Comparison of ENCODE assay signal across 20 cellular contexts in the genomic region with DNA sequence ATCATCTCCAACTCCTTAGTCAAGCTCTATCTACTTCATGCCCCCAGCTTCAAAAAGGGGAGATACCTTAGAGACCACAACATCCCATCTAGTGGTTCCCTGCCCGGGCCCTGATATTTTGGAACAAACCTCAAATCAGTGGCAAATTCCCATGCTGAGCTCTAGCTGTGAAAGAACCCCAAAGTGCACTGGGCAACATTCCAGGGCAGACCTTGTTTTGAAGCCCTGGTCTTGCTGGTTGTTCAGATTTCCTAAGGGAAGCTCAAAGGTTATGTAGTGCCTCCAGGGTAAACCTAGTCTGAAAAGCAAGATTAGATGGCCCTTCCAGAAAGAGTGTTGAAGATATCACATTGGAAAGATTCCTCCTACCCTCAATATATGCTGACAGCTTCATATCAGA. TPM values are rescaled to one million over a fixed set of nuclear protein-coding genes. Genes with fewer than 3 reads are reported as not detected.
DNase-seq lines count a peak whose midpoint lies in the region; ATAC-seq and TF ChIP-seq lines count a peak whose summit lies in the region.
"Had no signal": no experiment of that assay in that cellular context is flagged by ENCODE, and none has a peak within 500 bp of the region (broad histone marks: within the 10 kb centered on the region; RNA-seq: fewer than 3 reads in every experiment).

No MANE protein-coding gene starts in this region.

- peak overlapping the region; percentile 94 to 99 (median 97) for H3K27ac Mint-ChIP-seq in CD4-positive, alpha-beta memory T cell
- H3K27ac Mint-ChIP-seq in H9: peak overlapping the region in 2 of 3 experiments; percentile 17; a peak in 4 of 7 replicates
- peak overlapping the region; percentile 69 for H3K27ac Mint-ChIP-seq in activated T-helper 2 cell treated with anti-CD3 and anti-CD28 coated beads, Interferon-gamma antibody, Interleukin-2, Interleukin-4, amounts not matched to agents 10 μg/mL and 5 μg/mL and 100 μg/mL, durations not matched to agents 14 hours and 24 hours and 36 hours
- H3K27ac Mint-ChIP-seq: nephron progenitor cell had no signal

- no peak overlapping the region for H4K91ac ChIP-seq in H9 (ENCODE audit: insufficient read length, low read depth, low read length)

- peaks cover 96% of the 10 kb centered on the region for H3K4me1 ChIP-seq in CD4-positive, alpha-beta memory T cell (ENCODE audit: insufficient read depth, low read length)
- peaks cover 4% of the 10 kb centered on the region; the same call in 1 of the 2 replicates for H3K4me1 ChIP-seq in H9 (ENCODE audit: insufficient read depth, low read length)
- peaks cover 10 to 22% of the 10 kb centered on the region in 2 donors for H3K4me1 ChIP-seq in muscle layer of duodenum (ENCODE audit: control insufficient read depth in 1 of 2, insufficient read depth in 2 of 2, low read length in 2 of 2)

- H3K9me3 ChIP-seq in CD4-positive, alpha-beta memory T cell (ENCODE audit: control insufficient read depth in 1 of 2, low read length in 2 of 2): no peaks in the 10 kb centered on the region
- H3K9me3 ChIP-seq in H9 (ENCODE audit: control insufficient read depth, low read depth, low read length) (no peaks in the 10 kb centered on the region), muscle layer of duodenum (ENCODE audit: control insufficient read depth in 1 of 2, low read length in 2 of 2) (no peaks in the 10 kb centered on the region)
- H3K9me3 ChIP-seq: right atrium auricular region had no signal

- peak in 1 of 5 donors; percentile 37 for DNase-seq in CD4-positive, alpha-beta memory T cell
- no peak for DNase-seq in H9
- no peak for DNase-seq in activated T-helper 2 cell treated with anti-CD3 and anti-CD28 coated beads, Interferon-gamma antibody, Interleukin-2, Interleukin-4, amounts not matched to agents 10 μg/mL and 5 μg/mL and 100 μg/mL, durations not matched to agents 14 hours and 24 hours and 36 hours (ENCODE audit: low spot score)
- no peak for DNase-seq in NCI-H128 (lab: John Stamatoyannopoulos, UW; ENCODE audit: unreplicated experiment)
- DNase-seq in NCI-H446 treated with DMSO at 0.1 percent for 48 hours (lab: John Stamatoyannopoulos, UW): no peak
- DNase-seq: activated CD4-positive, CD25-positive, alpha-beta regulatory T cell treated with anti-CD3 and anti-CD28 coated beads, Interleukin-2, amount 50 U/mL, for 72 hours; caudate nucleus; GM23248; IMR-90; left colon; NCI-H146; nephron progenitor cell; PC-9; stimulated activated CD4-positive, alpha-beta T cell treated with anti-CD3 and anti-CD28 coated beads, Interleukin-4, amount 100 ng/mL, for 24 hours had no signal

- CTCF ChIA-PET in CD4-positive, alpha-beta memory T cell (lab: Charles Lee; ENCODE audit: partially characterized antibody): interaction anchor here (0.7 to 4.4 kb wide), 8 partner anchors 10 to 249 kb away, joined by 3 to 29 read pairs (median 20); partner anchors contain the start of gene FAM117A

- H4K20me1 ChIP-seq in H9 (ENCODE audit: control insufficient read depth, insufficient read depth, insufficient read length): no peaks in the 10 kb centered on the region

- no peak overlapping the region for H2BK120ac ChIP-seq in H9 (ENCODE audit: low read depth, low read length, poor library complexity, severe bottlenecking)

- H3K23me2 ChIP-seq in H9 (ENCODE audit: insufficient read length, low read depth, low read length, poor library complexity, severe bottlenecking): no peaks in the 10 kb centered on the region

- intact Hi-C loops in CD4-positive, alpha-beta memory T cell (cut with micrococcal nuclease): loop anchor here (1.0 kb wide), 2 partner anchors 8 to 14 kb away; no protein-coding TSS in a partner anchor
- intact Hi-C loops in activated T-helper 2 cell treated with anti-CD3 and anti-CD28 coated beads, Interferon-gamma antibody, Interleukin-2, Interleukin-4, amounts not matched to agents 10 μg/mL and 5 μg/mL and 100 μg/mL, durations not matched to agents 14 hours and 24 hours and 36 hours (cut with micrococcal nuclease): loop anchor here (1.0 to 10.0 kb wide), 3 partner anchors 8 to 553 kb away; partner anchors contain the start of gene FAM117A

- H3K14ac ChIP-seq in H9 (ENCODE audit: insufficient read depth, low read length): no peak overlapping the region

- H3K9me3 Mint-ChIP-seq in CD4-positive, alpha-beta memory T cell: no peaks in the 10 kb centered on the region
- H3K9me3 Mint-ChIP-seq in H9: no peaks in the 10 kb centered on the region
- H3K9me3 Mint-ChIP-seq in activated T-helper 2 cell treated with anti-CD3 and anti-CD28 coated beads, Interferon-gamma antibody, Interleukin-2, Interleukin-4, amounts not matched to agents 10 μg/mL and 5 μg/mL and 100 μg/mL, durations not matched to agents 14 hours and 24 hours and 36 hours: no peaks in the 10 kb centered on the region
- H3K9me3 Mint-ChIP-seq: nephron progenitor cell had no signal

- H3K4me1 Mint-ChIP-seq in CD4-positive, alpha-beta memory T cell: peaks cover 57 to 89% (median 72%) of the 10 kb centered on the region in 4 donors
- peaks cover 5 to 18% of the 10 kb centered on the region in 2 experiments for H3K4me1 Mint-ChIP-seq in H9
- peaks cover 63% of the 10 kb centered on the region for H3K4me1 Mint-ChIP-seq in activated T-helper 2 cell treated with anti-CD3 and anti-CD28 coated beads, Interferon-gamma antibody, Interleukin-2, Interleukin-4, amounts not matched to agents 10 μg/mL and 5 μg/mL and 100 μg/mL, durations not matched to agents 14 hours and 24 hours and 36 hours (ENCODE audit: low read depth)

- H2AFZ ChIP-seq in H9 (ENCODE audit: low read length): no peak overlapping the region
- H2AFZ ChIP-seq: GM23248, hepatocyte, PC-9 had no signal

- no peak overlapping the region for H4K5ac ChIP-seq in H9 (ENCODE audit: insufficient read length, low read depth, low read length)

- peaks cover 11% of the 10 kb centered on the region for H3K79me1 ChIP-seq in H9 (ENCODE audit: insufficient read depth, low read depth, low read length, poor library complexity, severe bottlenecking)

- no peak for ATAC-seq in HG03565 (IDR thresholded peaks at IDR 0.05; ENCODE audit: unreplicated experiment)
- ATAC-seq in GM21381 (IDR thresholded peaks at IDR 0.05; ENCODE audit: unreplicated experiment): no peak
- ATAC-seq: left colon had no signal

- peak overlapping the region; percentile 89 for H3K27ac ChIP-seq in CD4-positive, alpha-beta memory T cell (ENCODE audit: low read depth, low read length)
- H3K27ac ChIP-seq in H9 (ENCODE audit: insufficient read length, low read depth, low read length): no peak overlapping the region
- H3K27ac ChIP-seq in muscle layer of duodenum (ENCODE audit: low read length): peak overlapping the region; percentile 26
- H3K27ac ChIP-seq: C4-2B, GM23248, hepatocyte, PC-9, right atrium auricular region had no signal

- peak overlapping the region in 7 of 8 donors; percentile 71 to 90 (median 80) for H3K4me3 Mint-ChIP-seq in CD4-positive, alpha-beta memory T cell
- H3K4me3 Mint-ChIP-seq in H9: no peak overlapping the region
- peak overlapping the region; percentile 66 for H3K4me3 Mint-ChIP-seq in activated T-helper 2 cell treated with anti-CD3 and anti-CD28 coated beads, Interferon-gamma antibody, Interleukin-2, Interleukin-4, amounts not matched to agents 10 μg/mL and 5 μg/mL and 100 μg/mL, durations not matched to agents 14 hours and 24 hours and 36 hours (ENCODE audit: low read depth)
- H3K4me3 Mint-ChIP-seq: nephron progenitor cell had no signal

- H2BK15ac ChIP-seq in H9 (ENCODE audit: low read depth, low read length): no peak overlapping the region

- no peak overlapping the region for H3K18ac ChIP-seq in H9 (ENCODE audit: insufficient read length, low read depth, low read length)

- WGBS in H9 (ENCODE audit: extremely low coverage, insufficient read length, low lambda C conversion rate): no CpG with 5 or more reads among the region's 1 CpG

- no peak overlapping the region for H2BK20ac ChIP-seq in H9 (ENCODE audit: low read depth, low read length, poor library complexity, severe bottlenecking)

- POLR2A ChIA-PET in CD4-positive, alpha-beta memory T cell (lab: Charles Lee; ENCODE audit: partially characterized antibody): interaction anchor here (0.7 to 8.2 kb wide), 15 partner anchors 9 to 333 kb away, joined by 3 to 314 read pairs (median 6); partner anchors contain the start of genes FAM117A, KAT7, PHB1 and SLC35B1

- no peaks in the 10 kb centered on the region; the same call in 1 of the 2 replicates for H3K79me2 ChIP-seq in H9 (ENCODE audit: insufficient read depth, low read length)

- no peak for TF ChIP-seq CTCF in H9 (conservative IDR thresholded peaks at IDR 0.05)

- no peak overlapping the region for H2AK5ac ChIP-seq in H9 (ENCODE audit: insufficient read length, low read length)

- H3K4me2 ChIP-seq in H9 (ENCODE audit: insufficient read depth, insufficient read length, low read length): no peak overlapping the region
- H3K4me2 ChIP-seq: hepatocyte, PC-9 had no signal

- H2BK12ac ChIP-seq in H9 (ENCODE audit: insufficient read length, low read depth, low read length): no peak overlapping the region

- no peak overlapping the region for H2BK5ac ChIP-seq in H9 (ENCODE audit: insufficient read length, low read length)

- peaks cover 27 to 43% of the 10 kb centered on the region in 2 donors for H3K36me3 Mint-ChIP-seq in CD4-positive, alpha-beta memory T cell
- H3K36me3 Mint-ChIP-seq in H9 (ENCODE audit: insufficient read depth in 1 of 3, low read depth in 3 of 3): peaks cover 1 to 12% (median 4%) of the 10 kb centered on the region in 3 experiments; a peak in 4 of 7 replicates
- H3K36me3 Mint-ChIP-seq in activated T-helper 2 cell treated with anti-CD3 and anti-CD28 coated beads, Interferon-gamma antibody, Interleukin-2, Interleukin-4, amounts not matched to agents 10 μg/mL and 5 μg/mL and 100 μg/mL, durations not matched to agents 14 hours and 24 hours and 36 hours (ENCODE audit: low read depth): peaks cover 21% of the 10 kb centered on the region

- no peak overlapping the region for H3K4ac ChIP-seq in H9 (ENCODE audit: low read depth, low read length)

- no peak overlapping the region for H3T11ph ChIP-seq in H9 (ENCODE audit: low read length)

- H3K23ac ChIP-seq in H9 (ENCODE audit: insufficient read length, low read depth, low read length): no peak overlapping the region

- H4K8ac ChIP-seq in H9 (replicated peaks; ENCODE audit: insufficient read length, low read depth, low read length): no peak overlapping the region

- H3K27me3 Mint-ChIP-seq in CD4-positive, alpha-beta memory T cell: no peaks in the 10 kb centered on the region
- H3K27me3 Mint-ChIP-seq in H9 (ENCODE audit: low read depth): no peaks in the 10 kb centered on the region
- no peaks in the 10 kb centered on the region for H3K27me3 Mint-ChIP-seq in activated T-helper 2 cell treated with anti-CD3 and anti-CD28 coated beads, Interferon-gamma antibody, Interleukin-2, Interleukin-4, amounts not matched to agents 10 μg/mL and 5 μg/mL and 100 μg/mL, durations not matched to agents 14 hours and 24 hours and 36 hours (ENCODE audit: low read depth)

- H3K56ac ChIP-seq in H9 (ENCODE audit: insufficient read length, low read depth, low read length): no peak overlapping the region

- peaks cover 4% of the 10 kb centered on the region for H3K36me3 ChIP-seq in CD4-positive, alpha-beta memory T cell (ENCODE audit: insufficient read depth, low read length)
- H3K36me3 ChIP-seq in muscle layer of duodenum (ENCODE audit: control insufficient read depth in 1 of 2, insufficient read depth in 2 of 2, low read length in 2 of 2): no peaks in the 10 kb centered on the region
- H3K36me3 ChIP-seq: right atrium auricular region had no signal

- peak overlapping the region; percentile 9 to 27 for H3K4me3 ChIP-seq in CD4-positive, alpha-beta memory T cell (ENCODE audit: low read length in 2 of 2)
- no peak overlapping the region for H3K4me3 ChIP-seq in muscle layer of duodenum (ENCODE audit: low read depth in 1 of 2, low read length in 2 of 2)
- H3K4me3 ChIP-seq: GM23248, hepatocyte, PC-9, right atrium auricular region had no signal

- no peaks in the 10 kb centered on the region for H3K27me3 ChIP-seq in CD4-positive, alpha-beta memory T cell (ENCODE audit: insufficient read depth, low read length)
- H3K27me3 ChIP-seq in H9 (ENCODE audit: insufficient read depth, low read length): no peaks in the 10 kb centered on the region
- H3K27me3 ChIP-seq in muscle layer of duodenum (ENCODE audit: low read depth, low read length): no peaks in the 10 kb centered on the region
- H3K27me3 ChIP-seq: hepatocyte, right atrium auricular region had no signal

- no peak overlapping the region for H3K9ac ChIP-seq in H9 (ENCODE audit: extremely low read depth, insufficient read length, low read length)
- H3K9ac ChIP-seq: GM23248 had no signal

RNA-seq across cellular contexts. Expression of gene FAM117A, which starts 16.3 kb away (rescaled TPM):
- total RNA-seq in CD4-positive, alpha-beta memory T cell: 100 to 1,000 TPM in 1 of 2 experiments, 10 to 100 TPM in 1; 95.1 to 102 TPM
- polyA plus RNA-seq in CD4-positive, alpha-beta memory T cell: 10 to 100 TPM; 61.2 to 73.4 TPM
- total RNA-seq in H9 (2021): 21.1 and 21.3 TPM in 2 replicates
- total RNA-seq in activated T-helper 2 cell treated with anti-CD3 and anti-CD28 coated beads, Interferon-gamma antibody, Interleukin-2, Interleukin-4, amounts not matched to agents 10 μg/mL and 5 μg/mL and 100 μg/mL, durations not matched to agents 14 hours and 24 hours and 36 hours: 12.2 and 15.8 TPM in 2 replicates

RNA-seq across cellular contexts. Expression of gene SLC35B1, which starts 39.9 kb away (rescaled TPM):
- total RNA-seq in CD4-positive, alpha-beta memory T cell: 10 to 100 TPM; 48.4 to 52.1 TPM
- polyA plus RNA-seq in CD4-positive, alpha-beta memory T cell: 10 to 100 TPM; 30.8 to 38.9 TPM
- 55.5 and 58.9 TPM in 2 replicates for total RNA-seq in H9 (2021)
- total RNA-seq in activated T-helper 2 cell treated with anti-CD3 and anti-CD28 coated beads, Interferon-gamma antibody, Interleukin-2, Interleukin-4, amounts not matched to agents 10 μg/mL and 5 μg/mL and 100 μg/mL, durations not matched to agents 14 hours and 24 hours and 36 hours: 75.7 and 80.7 TPM in 2 replicates

RNA-seq across cellular contexts. Expression of gene KAT7, which starts 40.8 kb away (rescaled TPM):
- total RNA-seq in CD4-positive, alpha-beta memory T cell: 100 to 1,000 TPM; 115 to 120 TPM
- polyA plus RNA-seq in CD4-positive, alpha-beta memory T cell: 10 to 100 TPM; 37.6 to 55.3 TPM
- total RNA-seq in H9 (2021): 84.6 and 93.1 TPM in 2 replicates
- total RNA-seq in activated T-helper 2 cell treated with anti-CD3 and anti-CD28 coated beads, Interferon-gamma antibody, Interleukin-2, Interleukin-4, amounts not matched to agents 10 μg/mL and 5 μg/mL and 100 μg/mL, durations not matched to agents 14 hours and 24 hours and 36 hours: 62.1 and 65.0 TPM in 2 replicates

Comparison
In these comparisons a context has a peak if more than half of its experiments do, and no peak if none do; other contexts are left out.
1. H3K4me3 ChIP-seq: peak in CD4-positive, alpha-beta memory T cell (2 of 2); none in muscle layer of duodenum (0 of 2).
2. H3K27ac Mint-ChIP-seq: peak in every context shown above with its lines; median percentile 97 in CD4-positive, alpha-beta memory T cell; 69 in activated T-helper 2 cell treated with anti-CD3 and anti-CD28 coated beads, Interferon-gamma antibody, Interleukin-2, Interleukin-4, amounts not matched to agents 10 μg/mL and 5 μg/mL and 100 μg/mL, durations not matched to agents 14 hours and 24 hours and 36 hours; 17 in H9.
3. H3K4me3 Mint-ChIP-seq: peak in CD4-positive, alpha-beta memory T cell (7 of 8) and activated T-helper 2 cell treated with anti-CD3 and anti-CD28 coated beads, Interferon-gamma antibody, Interleukin-2, Interleukin-4, amounts not matched to agents 10 μg/mL and 5 μg/mL and 100 μg/mL, durations not matched to agents 14 hours and 24 hours and 36 hours (single experiment); none in H9 (0 of 2).